21 cellular contexts compared by ENCODE assay signal in the genomic region with DNA sequence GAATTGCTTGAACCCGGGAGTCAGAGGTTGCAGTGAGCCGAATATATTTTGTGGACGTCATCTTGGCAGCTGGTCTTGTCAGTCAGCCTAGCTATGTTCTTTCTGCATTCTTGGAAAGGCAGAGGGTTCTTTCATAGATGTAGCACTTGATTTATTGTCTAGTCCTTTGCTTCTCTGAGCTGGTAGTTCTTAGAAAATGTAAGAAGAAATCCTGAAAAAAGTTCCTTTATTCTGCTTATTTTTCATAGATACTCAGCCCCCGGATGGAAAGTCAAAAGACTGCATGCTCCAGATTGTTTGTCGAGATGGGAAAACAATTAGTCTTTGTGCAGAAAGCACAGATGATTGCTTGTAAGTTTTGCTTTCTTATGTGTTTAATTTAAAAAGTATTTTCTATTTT. TPM values are rescaled to one million over a fixed set of nuclear protein-coding genes. Genes with fewer than 3 reads are reported as not detected.
DNase-seq lines count a peak whose midpoint lies in the region; ATAC-seq and TF ChIP-seq lines count a peak whose summit lies in the region.
"Had no signal": no experiment of that assay in that cellular context is flagged by ENCODE, and none has a peak within 500 bp of the region (broad histone marks: within the 10 kb centered on the region; RNA-seq: fewer than 3 reads in every experiment).

No MANE protein-coding gene starts in this region.

- no peak for TF ChIP-seq EP300 in tibial nerve (IDR thresholded peaks at IDR 0.05)

- no peaks in the 10 kb centered on the region for H3K27me3 ChIP-seq in layer of hippocampus (ENCODE audit: control insufficient read depth, insufficient read depth, low read length)
- H3K27me3 ChIP-seq in tibial nerve: no peaks in the 10 kb centered on the region
- no peaks in the 10 kb centered on the region for H3K27me3 ChIP-seq in uterus
- H3K27me3 ChIP-seq: MG63, SJSA1 had no signal

- H3K4me1 ChIP-seq in tibial nerve (peaks cover 0 to 15% (median 0%) of the 10 kb centered on the region in 4 donors), uterus (no peaks in the 10 kb centered on the region)
- H3K4me1 ChIP-seq: SJSA1 had no signal

- intact Hi-C loops in uterus (cut with DNase I; ENCODE audit: low total_unique reads): no loop called here

- H3K9me3 ChIP-seq in tibial nerve (no peaks in the 10 kb centered on the region), uterus (no peaks in the 10 kb centered on the region)
- H3K9me3 ChIP-seq: HAP-1, MG63, SJSA1 had no signal

- H3K27ac ChIP-seq in angular gyrus (ENCODE audit: low read depth, low read length) (peak overlapping the region; percentile 67), layer of hippocampus (ENCODE audit: low read depth, low read length) (peak overlapping the region; percentile 60), temporal lobe (ENCODE audit: low read depth, low read length) (peak overlapping the region; percentile 53), tibial nerve (peak overlapping the region in 2 of 4 donors; percentile 69 to 78), uterus (no peak overlapping the region)
- H3K27ac ChIP-seq: GM23248, PC-9, SJSA1 had no signal

- H3K36me3 ChIP-seq in tibial nerve: peaks cover 0 to 72% (median 13%) of the 10 kb centered on the region in 3 donors
- H3K36me3 ChIP-seq in uterus: no peaks in the 10 kb centered on the region

- TF ChIP-seq CTCF in tibial nerve (IDR thresholded peaks at IDR 0.05) (no peak), uterus (IDR thresholded peaks at IDR 0.05) (no peak)

- WGBS in tibial nerve, 2 donors: 29 to 39% methylated on average over 5 of the region's 5 CpGs

- DNase-seq in pons (ENCODE audit: low spot score) (peak; percentile 79), SKM-1 treated with dmso at 0.1 percent for 144 hours (lab: John Stamatoyannopoulos, UW; ENCODE audit: unreplicated experiment) (no peak), tibial nerve (ENCODE audit: low spot score in 2 of 2) (no peak), uterus (no peak)
- DNase-seq: AML-193, DND-41, GM23248, Karpas-422, MG63, NCI-H1048, NCI-H1436, NCI-H1930, NCI-H226, NCI-H524 treated with DMSO at 0.1 percent for 48 hours, PC-9 had no signal

- no peak overlapping the region for H3K4me3 ChIP-seq in tibial nerve
- no peak overlapping the region for H3K4me3 ChIP-seq in uterus
- H3K4me3 ChIP-seq: GM23248, HAP-1, MG63, PC-9, SJSA1 had no signal

- ATAC-seq in HG03521 (IDR thresholded peaks at IDR 0.05; ENCODE audit: unreplicated experiment): no peak

- TF ChIP-seq POLR2A in tibial nerve (IDR thresholded peaks at IDR 0.05): no peak
- no peak for TF ChIP-seq POLR2A in uterus (IDR thresholded peaks at IDR 0.05)

RNA-seq across cellular contexts. Expression of a gene that starts 21.3 kb away (rescaled TPM):
- total RNA-seq in temporal lobe (122 TPM), tibial nerve (10 to 100 TPM; 57.9 to 77.9 (median 72.7) TPM), uterus (10 to 100 TPM; 11.8 to 58.9 (median 17.9) TPM)

RNA-seq across cellular contexts. Expression of a gene that starts 33.2 kb away (rescaled TPM):
- 107 TPM for total RNA-seq in temporal lobe
- 100 to 1,000 TPM in 3 of 4 donors, 10 to 100 TPM in 1; 96.0 to 115 (median 107) TPM for total RNA-seq in tibial nerve
- 100 to 1,000 TPM in 3 of 4 donors, 10 to 100 TPM in 1; 50.0 to 194 (median 104) TPM for total RNA-seq in uterus

Comparison
In these comparisons a context has a peak if more than half of its experiments do, and no peak if none do; other contexts are left out.
1. H3K27ac ChIP-seq: peak in angular gyrus (single experiment), layer of hippocampus (single experiment) and temporal lobe (single experiment); none in uterus (0 of 2).